ENCODE assay signal across 13 cellular contexts in genomic region chr3:152280539-152280938, GRCh38. TPM values are rescaled to one million over a fixed set of nuclear protein-coding genes. Genes with fewer than 3 reads are reported as not detected.
DNase-seq lines count a peak whose midpoint lies in the region; ATAC-seq and TF ChIP-seq lines count a peak whose summit lies in the region.
"Had no signal": no experiment of that assay in that cellular context is flagged by ENCODE, and none has a peak within 500 bp of the region (broad histone marks: within the 10 kb centered on the region; RNA-seq: fewer than 3 reads in every experiment).

No MANE protein-coding gene starts in this region.

- H3K4me1 ChIP-seq in lower lobe of right lung: peaks cover 97% of the 10 kb centered on the region

- intact Hi-C loops in CD14-positive monocyte (cut with micrococcal nuclease) (no loop called here), lower lobe of right lung (cut with DNase I) (no loop called here)
- intact Hi-C loops in activated T-helper 2 cell treated with anti-CD3 and anti-CD28 coated beads, Interferon-gamma antibody, Interleukin-2, Interleukin-4, amounts not matched to agents 10 μg/mL and 5 μg/mL and 100 μg/mL, durations not matched to agents 14 hours and 24 hours and 36 hours (cut with micrococcal nuclease): loop anchor here (5.0 kb wide), 1 partner anchor 177 kb away; no protein-coding TSS in a partner anchor

- H3K4me3 ChIP-seq in GM06990 (replicated peaks; ENCODE audit: low read depth, low read length) (peak overlapping the region; percentile 3; the same call in 1 of the 2 replicates), lower lobe of right lung (no peak overlapping the region)
- H3K4me3 ChIP-seq: lung had no signal

- H3K27ac Mint-ChIP-seq in CD14-positive monocyte: peak overlapping the region in 5 of 7 donors; percentile 8 to 73 (median 55)
- peak overlapping the region; percentile 43 for H3K27ac Mint-ChIP-seq in activated T-helper 2 cell treated with anti-CD3 and anti-CD28 coated beads, Interferon-gamma antibody, Interleukin-2, Interleukin-4, amounts not matched to agents 10 μg/mL and 5 μg/mL and 100 μg/mL, durations not matched to agents 14 hours and 24 hours and 36 hours
- H3K27ac Mint-ChIP-seq in naive thymus-derived CD8-positive, alpha-beta T cell: peak overlapping the region; percentile 73 to 93 (median 82)

- no peaks in the 10 kb centered on the region for H3K27me3 Mint-ChIP-seq in CD14-positive monocyte (ENCODE audit: low read depth in 3 of 3)
- H3K27me3 Mint-ChIP-seq in activated T-helper 2 cell treated with anti-CD3 and anti-CD28 coated beads, Interferon-gamma antibody, Interleukin-2, Interleukin-4, amounts not matched to agents 10 μg/mL and 5 μg/mL and 100 μg/mL, durations not matched to agents 14 hours and 24 hours and 36 hours (ENCODE audit: low read depth): no peaks in the 10 kb centered on the region
- H3K27me3 Mint-ChIP-seq in naive thymus-derived CD8-positive, alpha-beta T cell: no peaks in the 10 kb centered on the region

- H3K36me3 ChIP-seq in GM06990 (ENCODE audit: control insufficient read depth, insufficient read depth, low read length) (no peaks in the 10 kb centered on the region), lower lobe of right lung (no peaks in the 10 kb centered on the region)

- peaks cover 3 to 6% of the 10 kb centered on the region in 2 donors for H3K36me3 Mint-ChIP-seq in CD14-positive monocyte
- peaks cover 8% of the 10 kb centered on the region for H3K36me3 Mint-ChIP-seq in activated T-helper 2 cell treated with anti-CD3 and anti-CD28 coated beads, Interferon-gamma antibody, Interleukin-2, Interleukin-4, amounts not matched to agents 10 μg/mL and 5 μg/mL and 100 μg/mL, durations not matched to agents 14 hours and 24 hours and 36 hours (ENCODE audit: low read depth)
- H3K36me3 Mint-ChIP-seq in naive thymus-derived CD8-positive, alpha-beta T cell: peaks cover 0 to 5% (median 0%) of the 10 kb centered on the region in 3 donors

- no peak for ATAC-seq in naive thymus-derived CD8-positive, alpha-beta T cell
- no peak for ATAC-seq in lower lobe of right lung

- TF ChIP-seq CTCF in CD14-positive monocyte (IDR thresholded peaks at IDR 0.05): no peak
- TF ChIP-seq CTCF in GM06990 (IDR thresholded peaks at IDR 0.05; ENCODE audit: insufficient read depth, low read length, poor library complexity, severe bottlenecking): no peak
- TF ChIP-seq CTCF in lower lobe of right lung (IDR thresholded peaks at IDR 0.05): no peak

- H3K4me1 Mint-ChIP-seq in CD14-positive monocyte: peaks cover 77% of the 10 kb centered on the region
- H3K4me1 Mint-ChIP-seq in activated T-helper 2 cell treated with anti-CD3 and anti-CD28 coated beads, Interferon-gamma antibody, Interleukin-2, Interleukin-4, amounts not matched to agents 10 μg/mL and 5 μg/mL and 100 μg/mL, durations not matched to agents 14 hours and 24 hours and 36 hours (ENCODE audit: low read depth): peaks cover 70% of the 10 kb centered on the region
- peaks cover 35 to 85% (median 77%) of the 10 kb centered on the region in 4 donors for H3K4me1 Mint-ChIP-seq in naive thymus-derived CD8-positive, alpha-beta T cell

- H3K9me3 ChIP-seq in lower lobe of right lung: no peaks in the 10 kb centered on the region

- H3K27ac ChIP-seq in lower lobe of right lung: no peak overlapping the region
- H3K27ac ChIP-seq: parathyroid adenoma had no signal

- DNase-seq in CD14-positive monocyte (ENCODE audit: low spot score) (no peak), GM06990 (ENCODE audit: extremely low read depth, insufficient read length) (no peak), GM03348 (ENCODE audit: low spot score) (no peak), KG1 (lab: John Stamatoyannopoulos, UW) (no peak), lower lobe of right lung (no peak)
- no peak for DNase-seq in activated T-helper 2 cell treated with anti-CD3 and anti-CD28 coated beads, Interferon-gamma antibody, Interleukin-2, Interleukin-4, amounts not matched to agents 10 μg/mL and 5 μg/mL and 100 μg/mL, durations not matched to agents 14 hours and 24 hours and 36 hours (ENCODE audit: low spot score)
- DNase-seq in naive thymus-derived CD8-positive, alpha-beta T cell: no peak
- DNase-seq: amniotic stem cell; head of caudate nucleus; NCI-H2107; stimulated activated naive CD4-positive, alpha-beta T cell had no signal

- H3K27me3 ChIP-seq in GM06990 (replicated peaks; ENCODE audit: control insufficient read depth, insufficient read depth, low read length) (no peaks in the 10 kb centered on the region), lower lobe of right lung (ENCODE audit: low read depth) (no peaks in the 10 kb centered on the region)

- H3K9me3 Mint-ChIP-seq in CD14-positive monocyte: peaks cover 0 to 3% (median 0%) of the 10 kb centered on the region in 7 donors
- no peaks in the 10 kb centered on the region for H3K9me3 Mint-ChIP-seq in activated T-helper 2 cell treated with anti-CD3 and anti-CD28 coated beads, Interferon-gamma antibody, Interleukin-2, Interleukin-4, amounts not matched to agents 10 μg/mL and 5 μg/mL and 100 μg/mL, durations not matched to agents 14 hours and 24 hours and 36 hours
- H3K9me3 Mint-ChIP-seq in naive thymus-derived CD8-positive, alpha-beta T cell: no peaks in the 10 kb centered on the region

- H3K4me3 Mint-ChIP-seq in CD14-positive monocyte: no peak overlapping the region
- H3K4me3 Mint-ChIP-seq in activated T-helper 2 cell treated with anti-CD3 and anti-CD28 coated beads, Interferon-gamma antibody, Interleukin-2, Interleukin-4, amounts not matched to agents 10 μg/mL and 5 μg/mL and 100 μg/mL, durations not matched to agents 14 hours and 24 hours and 36 hours (ENCODE audit: low read depth): no peak overlapping the region
- H3K4me3 Mint-ChIP-seq in naive thymus-derived CD8-positive, alpha-beta T cell: peak overlapping the region; percentile 61 to 89 (median 80)

- POLR2A ChIA-PET in naive thymus-derived CD8-positive, alpha-beta T cell (lab: Charles Lee): interaction anchor here (0.6 to 4.5 kb wide), 3 partner anchors 10 to 24 kb away, joined by 3 to 37 read pairs (median 3); partner anchors contain the start of gene MBNL1

RNA-seq across cellular contexts. Expression of gene MBNL1, which starts 11.8 kb away (rescaled TPM):
- 100 to 1,000 TPM; 191 to 204 TPM for polyA plus RNA-seq in CD14-positive monocyte
- 230 and 244 TPM in 2 replicates for total RNA-seq in activated T-helper 2 cell treated with anti-CD3 and anti-CD28 coated beads, Interferon-gamma antibody, Interleukin-2, Interleukin-4, amounts not matched to agents 10 μg/mL and 5 μg/mL and 100 μg/mL, durations not matched to agents 14 hours and 24 hours and 36 hours
- total RNA-seq in naive thymus-derived CD8-positive, alpha-beta T cell: 100 to 1,000 TPM; 419 to 423 TPM
- 100 to 1,000 TPM; 298 to 370 (median 331) TPM for polyA plus RNA-seq in naive thymus-derived CD8-positive, alpha-beta T cell
- total RNA-seq in lower lobe of right lung: 235 TPM

Comparison
In these comparisons a context has a peak if more than half of its experiments do, and no peak if none do; other contexts are left out.
1. H3K4me3 Mint-ChIP-seq: peak in naive thymus-derived CD8-positive, alpha-beta T cell (10 of 10); none in CD14-positive monocyte (0 of 2) and activated T-helper 2 cell treated with anti-CD3 and anti-CD28 coated beads, Interferon-gamma antibody, Interleukin-2, Interleukin-4, amounts not matched to agents 10 μg/mL and 5 μg/mL and 100 μg/mL, durations not matched to agents 14 hours and 24 hours and 36 hours (single experiment).
2. Peak in every context shown above with its lines, with median percentiles within 50 percentile points of each other: H3K27ac Mint-ChIP-seq.